Comparison of ENCODE assay signal across 29 cellular contexts in genomic region chr16:88417684-88418476, GRCh38.
"Had no signal": no experiment of that assay in that cellular context is flagged by ENCODE, and none has a peak within 500 bp of the region (broad histone marks: within the 10 kb centered on the region; RNA-seq: fewer than 3 reads in every experiment).

No MANE protein-coding gene starts in this region.

- H3K4me3 Mint-ChIP-seq: naive thymus-derived CD8-positive, alpha-beta T cell; natural killer cell treated with Interleukin-12 subunit alpha and Interleukin-12 subunit beta and Interleukin-15 and Interleukin-18, amount 100 ng/mL, for 72 hours; nephron progenitor cell; neural crest cell; stimulated activated effector memory CD8-positive, alpha-beta T cell treated with anti-CD3 and anti-CD28 coated beads, Interleukin-12 subunit alpha, Interleukin-12 subunit beta, amount 100 ng/mL, for 72 hours; stimulated activated naive B cell treated with anti-CD40 and anti-IgM and Interleukin-4, amounts not matched to agents 10 μg/mL and 1 μg/mL and 100 μg/mL, for 72 hours; stimulated activated naive CD8-positive, alpha-beta T cell treated with anti-CD3 and anti-CD28 coated beads, Interleukin-15, Interleukin-2, amounts not matched to agents 100 ng/mL and 50 ng/mL, for 24 hours had no signal

- H3K4me1 ChIP-seq: parathyroid adenoma, psoas muscle, stomach, thyroid gland, tibial nerve, upper lobe of left lung, vagina had no signal

- H3K27ac ChIP-seq: ovary, parathyroid adenoma, psoas muscle, skin epidermis, stomach, thoracic aorta, thyroid gland, tibial nerve, upper lobe of left lung, vagina had no signal

- FAIRE-seq: urothelium cell line had no signal

- H3K27me3 Mint-ChIP-seq: natural killer cell treated with Interleukin-12 subunit alpha and Interleukin-12 subunit beta and Interleukin-15 and Interleukin-18, amount 100 ng/mL, for 72 hours; stimulated activated naive CD8-positive, alpha-beta T cell treated with anti-CD3 and anti-CD28 coated beads, Interleukin-15, Interleukin-2, amounts not matched to agents 100 ng/mL and 50 ng/mL, for 24 hours had no signal

- DNase-seq: naive thymus-derived CD8-positive, alpha-beta T cell; nephron progenitor cell; occipital lobe; ovary; posterior cingulate gyrus; psoas muscle; right cardiac atrium; stimulated activated CD4-positive, alpha-beta T cell treated with anti-CD3 and anti-CD28 coated beads, Interleukin-15, amount 100 ng/mL, for 24 hours; stimulated activated CD4-positive, alpha-beta T cell treated with anti-CD3 and anti-CD28 coated beads, Interleukin-2, amount 100 ng/mL, for 24 hours; stimulated activated CD4-positive, alpha-beta T cell treated with anti-CD3 and anti-CD28 coated beads, Interleukin-2, amount 100 ng/mL, for 48 hours; stimulated activated CD4-positive, alpha-beta T cell treated with anti-CD3 and anti-CD28 coated beads, Interleukin-4, amount 100 ng/mL, for 24 hours; stimulated activated naive B cell treated with anti-CD40 and anti-IgM and Interleukin-4, amounts not matched to agents 10 μg/mL and 1 μg/mL and 100 μg/mL, for 72 hours; stimulated activated naive CD4-positive, alpha-beta T cell treated with Interleukin-2 at 50 U/mL for 16 hours; stomach; thyroid gland; trophoblast cell had no signal

- H3K27me3 ChIP-seq: ovary, thyroid gland, upper lobe of left lung, vagina had no signal

- H2AFZ ChIP-seq: parathyroid adenoma had no signal

- H3K36me3 Mint-ChIP-seq: naive thymus-derived CD8-positive, alpha-beta T cell; natural killer cell treated with Interleukin-12 subunit alpha and Interleukin-12 subunit beta and Interleukin-15 and Interleukin-18, amount 100 ng/mL, for 72 hours; stimulated activated effector memory CD8-positive, alpha-beta T cell treated with anti-CD3 and anti-CD28 coated beads, Interleukin-12 subunit alpha, Interleukin-12 subunit beta, amount 100 ng/mL, for 72 hours; stimulated activated naive B cell treated with anti-CD40 and anti-IgM and Interleukin-4, amounts not matched to agents 10 μg/mL and 1 μg/mL and 100 μg/mL, for 72 hours had no signal

- H3K9me3 ChIP-seq: ovary, psoas muscle, stomach, thoracic aorta, thyroid gland, tibial nerve, upper lobe of left lung, vagina had no signal

- H3K9me3 Mint-ChIP-seq: nephron progenitor cell; neural crest cell; stimulated activated effector memory CD8-positive, alpha-beta T cell treated with anti-CD3 and anti-CD28 coated beads, Interleukin-12 subunit alpha, Interleukin-12 subunit beta, amount 100 ng/mL, for 72 hours; stimulated activated naive CD8-positive, alpha-beta T cell treated with anti-CD3 and anti-CD28 coated beads, Interleukin-15, Interleukin-2, amounts not matched to agents 100 ng/mL and 50 ng/mL, for 24 hours had no signal

- H3K27ac Mint-ChIP-seq: naive thymus-derived CD8-positive, alpha-beta T cell; natural killer cell treated with Interleukin-12 subunit alpha and Interleukin-12 subunit beta and Interleukin-15 and Interleukin-18, amount 100 ng/mL, for 72 hours; nephron progenitor cell; progenitor cell of endocrine pancreas; stimulated activated effector memory CD8-positive, alpha-beta T cell treated with anti-CD3 and anti-CD28 coated beads, Interleukin-12 subunit alpha, Interleukin-12 subunit beta, amount 100 ng/mL, for 72 hours; stimulated activated naive B cell treated with anti-CD40 and anti-IgM and Interleukin-4, amounts not matched to agents 10 μg/mL and 1 μg/mL and 100 μg/mL, for 72 hours; stimulated activated naive CD8-positive, alpha-beta T cell treated with anti-CD3 and anti-CD28 coated beads, Interleukin-15, Interleukin-2, amounts not matched to agents 100 ng/mL and 50 ng/mL, for 24 hours had no signal

- H3K4me1 Mint-ChIP-seq: neural crest cell; stimulated activated effector memory CD8-positive, alpha-beta T cell treated with anti-CD3 and anti-CD28 coated beads, Interleukin-12 subunit alpha, Interleukin-12 subunit beta, amount 100 ng/mL, for 72 hours; stimulated activated naive B cell treated with anti-CD40 and anti-IgM and Interleukin-4, amounts not matched to agents 10 μg/mL and 1 μg/mL and 100 μg/mL, for 72 hours had no signal

- H3K9ac ChIP-seq: parathyroid adenoma had no signal

- ATAC-seq: naive thymus-derived CD8-positive, alpha-beta T cell; natural killer cell treated with Interleukin-12 subunit alpha and Interleukin-12 subunit beta and Interleukin-15 and Interleukin-18, amount 100 ng/mL, for 72 hours; psoas muscle; right cardiac atrium; sciatic nerve; stimulated activated effector memory CD8-positive, alpha-beta T cell treated with anti-CD3 and anti-CD28 coated beads, Interleukin-12 subunit alpha, Interleukin-12 subunit beta, amount 100 ng/mL, for 72 hours; stimulated activated naive B cell treated with anti-CD40 and anti-IgM and Interleukin-4, amounts not matched to agents 10 μg/mL and 1 μg/mL and 100 μg/mL, for 72 hours had no signal

- H3K36me3 ChIP-seq: ovary, stomach, thoracic aorta, thyroid gland, tibial nerve, upper lobe of left lung, vagina had no signal

- H3K4me3 ChIP-seq: ovary, psoas muscle, skin epidermis, stomach, thoracic aorta, thyroid gland, tibial nerve, upper lobe of left lung, vagina had no signal
